ENCODE assay signal across 8 cellular contexts in genomic region chrX:56728752-56729151, GRCh38. TPM values are rescaled to one million over a fixed set of nuclear protein-coding genes. Genes with fewer than 3 reads are reported as not detected.
DNase-seq lines count a peak whose midpoint lies in the region; ATAC-seq and TF ChIP-seq lines count a peak whose summit lies in the region.

No MANE protein-coding gene starts in this region.

- H3K9ac ChIP-seq in SK-N-MC (ENCODE audit: insufficient read length): no peak overlapping the region

- H3K36me3 ChIP-seq in SK-N-MC (ENCODE audit: insufficient read depth, low read length) (no peaks in the 10 kb centered on the region), muscle layer of duodenum (ENCODE audit: control insufficient read depth in 1 of 2, insufficient read depth in 2 of 2, low read length in 2 of 2) (no peaks in the 10 kb centered on the region), uterus (no peaks in the 10 kb centered on the region)

- H3K4me1 ChIP-seq in muscle layer of duodenum (ENCODE audit: control insufficient read depth in 1 of 2, insufficient read depth in 2 of 2, low read length in 2 of 2): peaks cover 0 to 9% of the 10 kb centered on the region in 2 donors
- H3K4me1 ChIP-seq in uterus: no peaks in the 10 kb centered on the region

- H3K27ac ChIP-seq in SK-N-MC: no peak overlapping the region
- H3K27ac ChIP-seq in coronary artery: no peak overlapping the region
- H3K27ac ChIP-seq in muscle layer of duodenum (ENCODE audit: low read length): peak overlapping the region; percentile 79
- peak overlapping the region; percentile 79 to 82 for H3K27ac ChIP-seq in uterus

- intact Hi-C loops in uterus (cut with DNase I; ENCODE audit: low total_unique reads): no loop called here

- H3K27me3 ChIP-seq in muscle layer of duodenum (ENCODE audit: low read depth, low read length) (no peaks in the 10 kb centered on the region), uterus (peaks cover 0 to 4% of the 10 kb centered on the region in 2 donors)

- H3K9me3 ChIP-seq in SK-N-MC (ENCODE audit: low read depth, low read length) (no peaks in the 10 kb centered on the region), muscle layer of duodenum (ENCODE audit: control insufficient read depth in 1 of 2, low read length in 2 of 2) (no peaks in the 10 kb centered on the region), uterus (no peaks in the 10 kb centered on the region)

- H3K4me3 ChIP-seq in SK-N-MC (peak overlapping the region; percentile 83), coronary artery (peak overlapping the region; percentile 68), muscle layer of duodenum (ENCODE audit: low read depth in 1 of 2, low read length in 2 of 2) (peak overlapping the region; percentile 74 to 87), uterus (peak overlapping the region; percentile 39 to 53)

- peak; percentile 7 for DNase-seq in stimulated activated CD4-positive, alpha-beta T cell treated with anti-CD3 and anti-CD28 coated beads, Interleukin-12 subunit alpha, Interleukin-12 subunit beta, amount 100 ng/mL, for 4 hours
- no peak for DNase-seq in stimulated activated CD4-positive, alpha-beta T cell treated with anti-CD3 and anti-CD28 coated beads, Interleukin-2, amount 100 ng/mL, for 48 hours
- no peak for DNase-seq in SK-N-MC (ENCODE audit: low read depth, low spot score)
- no peak for DNase-seq in coronary artery (ENCODE audit: low spot score)
- peak in 1 of 2 donors; percentile 29 for DNase-seq in uterus

- peak; percentile 31 for ATAC-seq in HG03095 (IDR thresholded peaks at IDR 0.05; ENCODE audit: unreplicated experiment)
- no peak for ATAC-seq in HG02571 (IDR thresholded peaks at IDR 0.05; ENCODE audit: unreplicated experiment)

- TF ChIP-seq CTCF in coronary artery (IDR thresholded peaks at IDR 0.05): no peak
- no peak for TF ChIP-seq CTCF in uterus (IDR thresholded peaks at IDR 0.05)

- TF ChIP-seq POLR2A in uterus (IDR thresholded peaks at IDR 0.05): no peak

RNA-seq across cellular contexts. Expression of gene NBDY, which starts 0.3 kb away (rescaled TPM):
- 10 to 100 TPM in 2 of 4 donors, 1 to 10 TPM in 1, under 1 TPM in 1; 0.51 to 40.4 (median 13.3) TPM for total RNA-seq in uterus

Comparison
In these comparisons a context has a peak if more than half of its experiments do, and no peak if none do; other contexts are left out.
1. H3K27ac ChIP-seq: peak in muscle layer of duodenum (single experiment) and uterus (2 of 2); none in SK-N-MC (single experiment) and coronary artery (0 of 2).
2. Peak in every context shown above with its lines, with median percentiles within 50 percentile points of each other: H3K4me3 ChIP-seq.